Comparison of ENCODE assay signal across 22 cellular contexts in the genomic region with DNA sequence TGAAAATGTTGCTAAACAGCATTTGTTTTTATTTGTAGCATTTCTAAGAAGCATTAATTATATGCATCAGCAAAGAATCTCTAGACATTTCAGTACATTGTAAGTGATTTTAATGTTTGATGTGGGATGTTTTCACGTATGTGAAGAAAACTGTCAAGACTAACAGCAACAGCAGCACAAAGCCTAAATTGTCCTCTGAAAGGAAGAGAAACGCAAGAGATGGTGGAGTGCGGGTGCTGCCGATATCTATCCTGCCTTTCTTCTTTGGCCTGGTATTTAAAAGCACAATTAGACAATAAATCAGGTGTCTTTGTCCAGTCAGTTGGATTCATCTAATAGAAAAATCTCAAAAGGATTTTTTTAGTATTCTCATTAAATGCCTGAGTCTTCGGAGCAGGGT. TPM values are rescaled to one million over a fixed set of nuclear protein-coding genes. Genes with fewer than 3 reads are reported as not detected.
DNase-seq lines count a peak whose midpoint lies in the region; ATAC-seq and TF ChIP-seq lines count a peak whose summit lies in the region.
"Had no signal": no experiment of that assay in that cellular context is flagged by ENCODE, and none has a peak within 500 bp of the region (broad histone marks: within the 10 kb centered on the region; RNA-seq: fewer than 3 reads in every experiment).

No MANE protein-coding gene starts in this region.

- H3K36me3 ChIP-seq in ACC112 (ENCODE audit: insufficient read depth, low read length) = no peaks in the 10 kb centered on the region
- H3K36me3 ChIP-seq in prostate gland = no peaks in the 10 kb centered on the region
- H3K36me3 ChIP-seq: BLaER1 had no signal

- no peaks in the 10 kb centered on the region for H3K9me3 Mint-ChIP-seq in HFFc6
- no peaks in the 10 kb centered on the region for H3K9me3 Mint-ChIP-seq in activated naive CD8-positive, alpha-beta T cell treated with anti-CD3 and anti-CD28 coated beads, Interleukin-2, amount 50 U/mL, for 24 hours
- H3K9me3 Mint-ChIP-seq: activated naive CD4-positive, alpha-beta T cell treated with anti-CD3 and anti-CD28 coated beads, Interleukin-2, amount 10 ng/mL, durations not matched to agents 7 days and 5 days; H9; T-helper 1 cell treated with Interleukin-12 subunit alpha and Interleukin-12 subunit beta and Interleukin-4 antibody, amounts not matched to agents 30 μg/mL and 1 μg/mL, for 36 hours had no signal

- peak overlapping the region; percentile 92 for H3K27ac Mint-ChIP-seq in HFFc6
- no peak overlapping the region for H3K27ac Mint-ChIP-seq in activated naive CD8-positive, alpha-beta T cell treated with anti-CD3 and anti-CD28 coated beads, Interleukin-2, amount 50 U/mL, for 24 hours
- H3K27ac Mint-ChIP-seq: activated naive CD4-positive, alpha-beta T cell treated with anti-CD3 and anti-CD28 coated beads, Interleukin-2, amount 10 ng/mL, durations not matched to agents 7 days and 5 days; H9; nephron progenitor cell; T-helper 1 cell treated with Interleukin-12 subunit alpha and Interleukin-12 subunit beta and Interleukin-4 antibody, amounts not matched to agents 30 μg/mL and 1 μg/mL, for 36 hours had no signal

- H3K27me3 Mint-ChIP-seq in HFFc6 (ENCODE audit: insufficient read depth) = peaks cover 9% of the 10 kb centered on the region
- H3K27me3 Mint-ChIP-seq in activated naive CD8-positive, alpha-beta T cell treated with anti-CD3 and anti-CD28 coated beads, Interleukin-2, amount 50 U/mL, for 24 hours = peaks cover 47% of the 10 kb centered on the region

- peaks cover 78% of the 10 kb centered on the region for H3K79me2 ChIP-seq in ACC112 (ENCODE audit: control insufficient read depth, insufficient read depth, low read length, unreplicated experiment)

- H3K36me3 Mint-ChIP-seq in HFFc6 (ENCODE audit: low read depth) = peaks cover 61% of the 10 kb centered on the region
- H3K36me3 Mint-ChIP-seq in activated naive CD8-positive, alpha-beta T cell treated with anti-CD3 and anti-CD28 coated beads, Interleukin-2, amount 50 U/mL, for 24 hours (ENCODE audit: low read depth) = no peaks in the 10 kb centered on the region
- H3K36me3 Mint-ChIP-seq: activated naive CD4-positive, alpha-beta T cell treated with anti-CD3 and anti-CD28 coated beads, Interleukin-2, amount 10 ng/mL, durations not matched to agents 7 days and 5 days had no signal

- H3K4me1 Mint-ChIP-seq in HFFc6 (ENCODE audit: low read depth) = peaks cover 50% of the 10 kb centered on the region
- H3K4me1 Mint-ChIP-seq in activated naive CD8-positive, alpha-beta T cell treated with anti-CD3 and anti-CD28 coated beads, Interleukin-2, amount 50 U/mL, for 24 hours = no peaks in the 10 kb centered on the region
- H3K4me1 Mint-ChIP-seq: activated naive CD4-positive, alpha-beta T cell treated with anti-CD3 and anti-CD28 coated beads, Interleukin-2, amount 10 ng/mL, durations not matched to agents 7 days and 5 days had no signal

- DNase-seq in HFFc6 = no peak
- DNase-seq in fibroblast of gingiva (ENCODE audit: low read depth) = peak; percentile 4
- no peak for DNase-seq in prostate gland (ENCODE audit: low spot score)
- DNase-seq in activated naive CD8-positive, alpha-beta T cell treated with anti-CD3 and anti-CD28 coated beads, Interleukin-2, amount 50 U/mL, for 24 hours = no peak
- DNase-seq in glomerular visceral epithelial cell (ENCODE audit: extremely low spot score) = no peak
- DNase-seq in DMS 273 treated with DMSO at 0.1 percent for 48 hours (lab: John Stamatoyannopoulos, UW) = no peak
- DNase-seq: activated CD4-positive, alpha-beta T cell treated with anti-CD3 and anti-CD28 coated beads for 4 hours; activated naive CD4-positive, alpha-beta T cell treated with anti-CD3 and anti-CD28 coated beads, Interleukin-2, amount 10 ng/mL, durations not matched to agents 7 days and 5 days; aorta; Calu3; dorsolateral prefrontal cortex; H9; NCI-H1092; NCI-H187; NCI-H526; nephron progenitor cell had no signal

- H2AFZ ChIP-seq in ACC112 (ENCODE audit: low read length, unreplicated experiment) = no peak overlapping the region

- TF ChIP-seq CTCF in HFFc6 (IDR thresholded peaks at IDR 0.05) = no peak
- TF ChIP-seq CTCF in prostate gland (IDR thresholded peaks at IDR 0.05) = no peak

- intact Hi-C loops in prostate gland (cut with DNase I) = no loop called here

- H3K27ac ChIP-seq in ACC112 (ENCODE audit: low read depth, low read length) (peak overlapping the region; percentile 30; the same call in 1 of the 2 replicates), prostate gland (peak overlapping the region; percentile 27 to 33)
- H3K27ac ChIP-seq: BLaER1, dorsolateral prefrontal cortex had no signal

- no peak for ATAC-seq in activated naive CD8-positive, alpha-beta T cell treated with anti-CD3 and anti-CD28 coated beads, Interleukin-2, amount 50 U/mL, for 24 hours
- ATAC-seq in GM18519 (IDR thresholded peaks at IDR 0.05; ENCODE audit: low FRiP score, unreplicated experiment) = no peak
- ATAC-seq: Panc1 had no signal

- H3K4me3 ChIP-seq in ACC112 (ENCODE audit: low read depth, low read length) (peak overlapping the region; percentile 98), prostate gland (no peak overlapping the region)
- H3K4me3 ChIP-seq: BLaER1, dorsolateral prefrontal cortex had no signal

- H3K9me3 ChIP-seq in prostate gland = no peaks in the 10 kb centered on the region

- WGBS in prostate gland = 64% methylated on average over 5 of the region's 5 CpGs

- no peak for TF ChIP-seq POLR2A in prostate gland (IDR thresholded peaks at IDR 0.05)

- H3K4me3 Mint-ChIP-seq in HFFc6 = peak overlapping the region; percentile 90
- H3K4me3 Mint-ChIP-seq in activated naive CD8-positive, alpha-beta T cell treated with anti-CD3 and anti-CD28 coated beads, Interleukin-2, amount 50 U/mL, for 24 hours = no peak overlapping the region
- H3K4me3 Mint-ChIP-seq: activated naive CD4-positive, alpha-beta T cell treated with anti-CD3 and anti-CD28 coated beads, Interleukin-2, amount 10 ng/mL, durations not matched to agents 7 days and 5 days; H9; T-helper 1 cell treated with Interleukin-12 subunit alpha and Interleukin-12 subunit beta and Interleukin-4 antibody, amounts not matched to agents 30 μg/mL and 1 μg/mL, for 36 hours had no signal

- peaks cover 14% of the 10 kb centered on the region for H3K4me1 ChIP-seq in ACC112 (ENCODE audit: control insufficient read depth, insufficient read depth, low read length, unreplicated experiment)
- H3K4me1 ChIP-seq in prostate gland (replicated peaks) = no peaks in the 10 kb centered on the region

- H3K27me3 ChIP-seq in ACC112 (ENCODE audit: insufficient read depth, low read length) = no peaks in the 10 kb centered on the region
- H3K27me3 ChIP-seq in prostate gland (replicated peaks; ENCODE audit: insufficient read depth) = peaks cover 11% of the 10 kb centered on the region

RNA-seq across cellular contexts. Expression of a gene that starts 3.1 kb away (rescaled TPM):
- 100 to 1,000 TPM; 127 to 146 (median 137) TPM for total RNA-seq in HFFc6 (2021; fragmentation: NEBNext Ultra II Directional; extraction: Animal tissue kit (Norgen Biotek cat#: 25700))
- 10 to 100 TPM; 23.5 to 52.9 TPM for total RNA-seq in prostate gland
- total RNA-seq: Calu3, SK-MEL-5 had no signal
